Comparison of ENCODE assay signal across 26 cellular contexts in genomic region chr2:160226367-160226766, GRCh38. TPM values are rescaled to one million over a fixed set of nuclear protein-coding genes. Genes with fewer than 3 reads are reported as not detected.
DNase-seq lines count a peak whose midpoint lies in the region; ATAC-seq and TF ChIP-seq lines count a peak whose summit lies in the region.
"Had no signal": no experiment of that assay in that cellular context is flagged by ENCODE, and none has a peak within 500 bp of the region (broad histone marks: within the 10 kb centered on the region; RNA-seq: fewer than 3 reads in every experiment).

No MANE protein-coding gene starts in this region.

- H3K27ac ChIP-seq in psoas muscle, result peak overlapping the region; percentile 90
- H3K27ac ChIP-seq: C4-2B, colonic mucosa, neutrophil had no signal

- intact Hi-C loops in psoas muscle (cut with DNase I) (no loop called here), left colon (cut with DNase I, micrococcal nuclease) (no loop called here)

- DNase-seq in ELF-1 (ENCODE audit: low read depth, low spot score) (peak; percentile 26), adipocyte (ENCODE audit: low read depth) (no peak), islet precursor cell (peak; percentile 75), psoas muscle (no peak), KG1 (lab: John Stamatoyannopoulos, UW) (no peak), NCI-H1694 treated with DMSO at 0.1 percent for 48 hours (lab: John Stamatoyannopoulos, UW) (no peak), left colon (no peak)
- DNase-seq: ACHN; activated CD4-positive, alpha-beta T cell treated with anti-CD3 and anti-CD28 coated beads, Interleukin-2, amount 10 ng/mL, durations not matched to agents 7 days and 5 days; activated CD8-positive, alpha-beta memory T cell treated with anti-CD3 and anti-CD28 coated beads, Interleukin-2, amount 50 U/mL, for 4 hours; activated naive CD8-positive, alpha-beta T cell treated with anti-CD3 and anti-CD28 coated beads, Interleukin-2, amount 10 ng/mL, durations not matched to agents 7 days and 5 days; colonic mucosa; endodermal cell; GF-D8; head of caudate nucleus; left ventricle myocardium superior; NCI-H510A; SHP77 treated with DMSO at 0.1 percent for 48 hours; stimulated activated CD4-positive, alpha-beta T cell treated with anti-CD3 and anti-CD28 coated beads, Interleukin-15, amount 100 ng/mL, for 24 hours had no signal

- H3K4me1 ChIP-seq in adipocyte (ENCODE audit: control insufficient read depth, insufficient read depth, low read length), result peaks cover 73% of the 10 kb centered on the region
- peaks cover 90% of the 10 kb centered on the region for H3K4me1 ChIP-seq in psoas muscle

- no peaks in the 10 kb centered on the region for H3K27me3 ChIP-seq in adipocyte (replicated peaks; ENCODE audit: control insufficient read depth, insufficient read depth, low read length)
- H3K27me3 ChIP-seq in psoas muscle (ENCODE audit: insufficient read depth in 3 of 3, low read length in 2 of 3), result no peaks in the 10 kb centered on the region
- H3K27me3 ChIP-seq: colonic mucosa, neutrophil had no signal

- no peaks in the 10 kb centered on the region for H3K9me3 ChIP-seq in adipocyte (ENCODE audit: control insufficient read depth, low read length)
- H3K9me3 ChIP-seq in psoas muscle, result no peaks in the 10 kb centered on the region
- H3K9me3 ChIP-seq: colonic mucosa, mucosa of descending colon, neutrophil had no signal

- ATAC-seq in psoas muscle (no peak), HG03342 (IDR thresholded peaks at IDR 0.05; ENCODE audit: unreplicated experiment) (no peak), left colon (no peak)
- ATAC-seq: left ventricle myocardium superior had no signal

- no peak for TF ChIP-seq CTCF in psoas muscle (IDR thresholded peaks at IDR 0.05)

- H3K4me3 ChIP-seq in adipocyte (ENCODE audit: low read length) (no peak overlapping the region), psoas muscle (no peak overlapping the region)
- H3K4me3 ChIP-seq: colonic mucosa, mucosa of descending colon had no signal

- peak overlapping the region; percentile 24 for H3K9ac ChIP-seq in adipocyte (ENCODE audit: low read length)

- 67 to 89% (median 69%) methylated on average over 5 of the region's 5 CpGs for WGBS in psoas muscle, 3 donors

- H3K36me3 ChIP-seq in adipocyte (ENCODE audit: control insufficient read depth, insufficient read depth, low read length, severe bottlenecking) (no peaks in the 10 kb centered on the region), psoas muscle (ENCODE audit: insufficient read depth in 1 of 2, low read depth in 1 of 2) (no peaks in the 10 kb centered on the region)
- H3K36me3 ChIP-seq: colonic mucosa, neutrophil had no signal

RNA-seq across cellular contexts. Expression of gene ITGB6, which starts 26.3 kb away (rescaled TPM):
- total RNA-seq in psoas muscle (10 to 100 TPM in 2 of 4 donors, 1 to 10 TPM in 2; 4.6 to 24.3 (median 10.0) TPM), left colon (10 to 100 TPM; 19.7 to 28.0 TPM)
- 1 to 10 TPM; 2.1 to 4.8 (median 3.0) TPM for polyA plus RNA-seq in psoas muscle
- total RNA-seq: activated CD4-positive, alpha-beta T cell treated with anti-CD3 and anti-CD28 coated beads, Interleukin-2, amount 10 ng/mL, durations not matched to agents 7 days and 5 days; activated naive CD8-positive, alpha-beta T cell treated with anti-CD3 and anti-CD28 coated beads, Interleukin-2, amount 10 ng/mL, durations not matched to agents 7 days and 5 days; activated T-helper 2 cell treated with anti-CD3 and anti-CD28 coated beads, Interferon-gamma antibody, Interleukin-2, Interleukin-4, amounts not matched to agents 10 μg/mL and 5 μg/mL and 100 μg/mL, durations not matched to agents 14 hours and 24 hours and 36 hours; T-helper 1 cell treated with Interleukin-12 subunit alpha and Interleukin-12 subunit beta and Interleukin-4 antibody, amounts not matched to agents 30 ng/mL and 1 ng/mL, for 36 hours; temporal lobe had no signal

Comparison
In these comparisons a context has a peak if more than half of its experiments do, and no peak if none do; other contexts are left out.
1. DNase-seq: peak in ELF-1 (single experiment) and islet precursor cell (single experiment); none in adipocyte (single experiment), psoas muscle (0 of 2), KG1 (single experiment), NCI-H1694 treated with DMSO at 0.1 percent for 48 hours (single experiment) and left colon (0 of 2).